ENCODE assay signal across 8 cellular contexts in genomic region chr18:36809590-36810381, GRCh38. TPM values are rescaled to one million over a fixed set of nuclear protein-coding genes. Genes with fewer than 3 reads are reported as not detected.
DNase-seq lines count a peak whose midpoint lies in the region; ATAC-seq and TF ChIP-seq lines count a peak whose summit lies in the region.

No MANE protein-coding gene starts in this region.

- H3K4me3 ChIP-seq in epithelial cell of proximal tubule (ENCODE audit: low read depth, low read length): no peak overlapping the region
- no peak overlapping the region for H3K4me3 ChIP-seq in naive thymus-derived CD4-positive, alpha-beta T cell (ENCODE audit: low read length)

- H3K9me3 ChIP-seq in naive thymus-derived CD4-positive, alpha-beta T cell (ENCODE audit: control insufficient read depth in 2 of 3, low read length in 3 of 3): no peaks in the 10 kb centered on the region

- POLR2A ChIA-PET in naive thymus-derived CD4-positive, alpha-beta T cell (lab: Charles Lee): interaction anchor here (1.0 kb wide), 1 partner anchor 20 kb away, joined by 3 read pairs; no protein-coding TSS in a partner anchor

- H3K9me3 Mint-ChIP-seq in naive thymus-derived CD4-positive, alpha-beta T cell: no peaks in the 10 kb centered on the region

- TF ChIP-seq CTCF in epithelial cell of proximal tubule (conservative IDR thresholded peaks at IDR 0.05; ENCODE audit: low read depth, low read length): peak; percentile 87
- peak in 1 of 3 donors; percentile 8 for TF ChIP-seq CTCF in omental fat pad (IDR thresholded peaks at IDR 0.05)

- no peak overlapping the region for H3K4me3 Mint-ChIP-seq in naive thymus-derived CD4-positive, alpha-beta T cell

- no peaks in the 10 kb centered on the region for H3K27me3 Mint-ChIP-seq in naive thymus-derived CD4-positive, alpha-beta T cell

- H3K4me1 ChIP-seq in naive thymus-derived CD4-positive, alpha-beta T cell (ENCODE audit: control insufficient read depth in 2 of 2, insufficient read depth in 2 of 2, low read length in 2 of 2): no peaks in the 10 kb centered on the region

- intact Hi-C loops in naive thymus-derived CD4-positive, alpha-beta T cell (cut with micrococcal nuclease): loop anchor here (1.0 to 2.0 kb wide), 5 partner anchors 15 to 792 kb away; no protein-coding TSS in a partner anchor

- DNase-seq in EL: peak; percentile 77
- peak; percentile 70 for DNase-seq in NCI-H460 (ENCODE audit: extremely low read depth, low read depth)
- peak; percentile 33 for DNase-seq in activated CD4-positive, alpha-beta T cell treated with anti-CD3 and anti-CD28 coated beads for 48 hours
- no peak for DNase-seq in epithelial cell of proximal tubule (ENCODE audit: low read depth)
- DNase-seq in naive thymus-derived CD4-positive, alpha-beta T cell: peak in 7 of 9 donors; percentile 29 to 72 (median 57)
- no peak for DNase-seq in omental fat pad (ENCODE audit: low spot score)

- H3K4me1 Mint-ChIP-seq in naive thymus-derived CD4-positive, alpha-beta T cell: peaks cover 0 to 16% (median 5%) of the 10 kb centered on the region in 7 donors

- H3K36me3 ChIP-seq in naive thymus-derived CD4-positive, alpha-beta T cell (ENCODE audit: control insufficient read depth in 2 of 3, insufficient read depth in 3 of 3, low read length in 3 of 3): peaks cover 7 to 33% (median 19%) of the 10 kb centered on the region in 3 experiments

- no peak overlapping the region for H3K27ac Mint-ChIP-seq in naive thymus-derived CD4-positive, alpha-beta T cell

- no peaks in the 10 kb centered on the region for H3K27me3 ChIP-seq in naive thymus-derived CD4-positive, alpha-beta T cell (ENCODE audit: control insufficient read depth in 2 of 2, insufficient read depth in 2 of 2, low read length in 2 of 2)

- no peak overlapping the region for H3K27ac ChIP-seq in naive thymus-derived CD4-positive, alpha-beta T cell (ENCODE audit: low read depth, low read length)

- H3K36me3 Mint-ChIP-seq in naive thymus-derived CD4-positive, alpha-beta T cell: peaks cover 8 to 36% (median 28%) of the 10 kb centered on the region in 5 donors

- peak; percentile 98 for ATAC-seq in GM21390 (IDR thresholded peaks at IDR 0.05; ENCODE audit: unreplicated experiment)
- peak; percentile 99 for ATAC-seq in HG03558 (IDR thresholded peaks at IDR 0.05; ENCODE audit: extremely low read depth, unreplicated experiment)
- peak; percentile 92 for ATAC-seq in naive thymus-derived CD4-positive, alpha-beta T cell
- ATAC-seq in omental fat pad (ENCODE audit: low FRiP score): no peak

- CTCF ChIA-PET in naive thymus-derived CD4-positive, alpha-beta T cell (lab: Charles Lee): interaction anchor here (0.6 to 1.8 kb wide), 9 partner anchors 12 to 714 kb away, joined by 3 to 8 read pairs (median 4); partner anchors contain the start of genes KIAA1328 and TPGS2

RNA-seq across cellular contexts. Expression of gene TPGS2, which starts 19.0 kb away (rescaled TPM):
- 80.0 and 81.6 TPM in 2 replicates for total RNA-seq in NCI-H460 (2014; rRNA removed; shearing (Covaris generic))
- polyA plus RNA-seq in NCI-H460 (2014; cell fraction: nucleus; rRNA removed): 80.6 and 85.4 TPM in 2 replicates
- total RNA-seq in epithelial cell of proximal tubule (228 and 253 TPM in 2 replicates), omental fat pad (100 to 1,000 TPM in 2 of 4 donors, 10 to 100 TPM in 2; 66.6 to 134 (median 101) TPM)
- total RNA-seq in naive thymus-derived CD4-positive, alpha-beta T cell: 10 to 100 TPM; 16.9 to 92.8 (median 53.5) TPM
- polyA plus RNA-seq in naive thymus-derived CD4-positive, alpha-beta T cell: 10 to 100 TPM; 56.9 to 73.9 TPM

RNA-seq across cellular contexts. Expression of gene KIAA1328, which starts 19.1 kb away (rescaled TPM):
- 3.2 and 4.5 TPM in 2 replicates for total RNA-seq in NCI-H460 (2014; rRNA removed; shearing (Covaris generic))
- 1.4 and 5.2 TPM in 2 replicates for polyA plus RNA-seq in NCI-H460 (2014; cell fraction: nucleus; rRNA removed)
- total RNA-seq in epithelial cell of proximal tubule (2.7 and 8.2 TPM in 2 replicates), omental fat pad (10 to 100 TPM in 2 of 4 donors, 1 to 10 TPM in 2; 6.0 to 23.5 (median 11.1) TPM)
- total RNA-seq in naive thymus-derived CD4-positive, alpha-beta T cell: 10 to 100 TPM in 4 of 5 experiments, 1 to 10 TPM in 1; 8.1 to 17.6 (median 16.0) TPM
- 1 to 10 TPM; 9.5 to 9.8 TPM for polyA plus RNA-seq in naive thymus-derived CD4-positive, alpha-beta T cell

Comparison
In these comparisons a context has a peak if more than half of its experiments do, and no peak if none do; other contexts are left out.
1. DNase-seq: peak in EL (single experiment), NCI-H460 (single experiment), activated CD4-positive, alpha-beta T cell treated with anti-CD3 and anti-CD28 coated beads for 48 hours (single experiment) and naive thymus-derived CD4-positive, alpha-beta T cell (7 of 9); none in epithelial cell of proximal tubule (single experiment) and omental fat pad (single experiment).